17 cellular contexts compared by ENCODE assay signal in the genomic region with DNA sequence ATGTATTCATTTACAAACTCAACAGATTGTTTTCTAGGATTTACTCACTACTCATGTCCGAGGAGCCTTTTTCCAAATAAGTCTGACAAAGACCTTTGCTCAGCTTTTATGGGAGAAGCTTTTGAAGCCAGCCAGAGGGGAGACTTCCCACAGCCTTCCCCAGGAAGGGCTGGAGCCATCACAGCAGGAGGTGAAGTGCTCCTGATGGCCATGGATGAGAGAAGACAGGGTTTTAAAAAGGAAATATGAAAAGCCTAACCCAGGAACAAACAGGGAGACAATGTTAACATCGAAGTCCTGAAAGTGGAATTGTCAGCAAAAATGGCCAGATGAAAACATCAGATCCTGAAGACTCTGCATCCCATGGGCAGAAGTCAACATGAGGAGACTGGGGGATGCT. TPM values are rescaled to one million over a fixed set of nuclear protein-coding genes. Genes with fewer than 3 reads are reported as not detected.
DNase-seq lines count a peak whose midpoint lies in the region; ATAC-seq, FAIRE-seq and TF ChIP-seq lines count a peak whose summit lies in the region.
"Had no signal": no experiment of that assay in that cellular context is flagged by ENCODE, and none has a peak within 500 bp of the region (broad histone marks: within the 10 kb centered on the region; RNA-seq: fewer than 3 reads in every experiment).

No MANE protein-coding gene starts in this region.

- no peaks in the 10 kb centered on the region for H3K27me3 Mint-ChIP-seq in stimulated activated memory B cell treated with anti-CD40 and anti-IgM and Interleukin-4, amounts not matched to agents 10 μg/mL and 1 μg/mL and 100 μg/mL, for 72 hours

- CTCF ChIA-PET in GM12878 (lab: Yijun Ruan, JAX): interaction anchor here (1.0 to 3.4 kb wide), 6 partner anchors 9 to 62 kb away, joined by 3 to 13 read pairs (median 8); partner anchors contain the start of gene TAGAP

- H3K36me3 Mint-ChIP-seq in stimulated activated memory B cell treated with anti-CD40 and anti-IgM and Interleukin-4, amounts not matched to agents 10 μg/mL and 1 μg/mL and 100 μg/mL, for 72 hours: no peaks in the 10 kb centered on the region

- peaks cover 78% of the 10 kb centered on the region for H3K4me1 Mint-ChIP-seq in stimulated activated memory B cell treated with anti-CD40 and anti-IgM and Interleukin-4, amounts not matched to agents 10 μg/mL and 1 μg/mL and 100 μg/mL, for 72 hours

- no peaks in the 10 kb centered on the region for H3K9me2 ChIP-seq in Karpas-422 (replicated peaks; ENCODE audit: insufficient read depth, low read length)

- SMC1A ChIA-PET in GM12878 (lab: Charles Lee; ENCODE audit: uncharacterized antibody, unreplicated experiment): interaction anchor here (0.7 to 3.2 kb wide), 16 partner anchors 9 to 78 kb away, joined by 3 to 24 read pairs (median 4); partner anchors contain the start of gene TAGAP

- ATAC-seq in GM12878 (no peak), HG03442 (IDR thresholded peaks at IDR 0.05; ENCODE audit: unreplicated experiment) (no peak)
- no peak for ATAC-seq in stimulated activated memory B cell treated with anti-CD40 and anti-IgM and Interleukin-4, amounts not matched to agents 10 μg/mL and 1 μg/mL and 100 μg/mL, for 72 hours
- ATAC-seq: psoas muscle had no signal

- H3K27ac Mint-ChIP-seq in stimulated activated memory B cell treated with anti-CD40 and anti-IgM and Interleukin-4, amounts not matched to agents 10 μg/mL and 1 μg/mL and 100 μg/mL, for 72 hours: peak overlapping the region; percentile 70

- H4K20me1 ChIP-seq in Karpas-422 (ENCODE audit: insufficient read depth, low read depth, low read length) (no peaks in the 10 kb centered on the region), GM12878 (ENCODE audit: control insufficient read depth, insufficient read depth) (no peaks in the 10 kb centered on the region)

- intact Hi-C loops in GM12878 (cut with micrococcal nuclease; ENCODE audit: unreplicated experiment): no loop called here

- 2% methylated on average over 2 of the region's 2 CpGs for WGBS in GM12878 (ENCODE audit: insufficient coverage, insufficient replicate concordance, low lambda C conversion rate, missing lambda C conversion rate)

- no peaks in the 10 kb centered on the region for H3K79me2 ChIP-seq in Karpas-422 (ENCODE audit: low read length)
- H3K79me2 ChIP-seq in GM12878 (ENCODE audit: control insufficient read depth, insufficient read depth, low read length): no peaks in the 10 kb centered on the region

- in situ Hi-C loops in GM12878 (cut with MboI): no loop called here

- no peak for TF ChIP-seq RAD21 in GM12878 (IDR thresholded peaks at IDR 0.05; ENCODE audit: insufficient read depth, low read depth, low read length)

- TF ChIP-seq POLR2A in GM12878 (IDR thresholded peaks at IDR 0.05; ENCODE audit: low read depth, low read length): no peak

- H3K4me3 Mint-ChIP-seq in stimulated activated memory B cell treated with anti-CD40 and anti-IgM and Interleukin-4, amounts not matched to agents 10 μg/mL and 1 μg/mL and 100 μg/mL, for 72 hours: no peak overlapping the region

- peaks cover 23% of the 10 kb centered on the region for H3K4me1 ChIP-seq in Karpas-422 (ENCODE audit: low read length)
- peaks cover 10% of the 10 kb centered on the region for H3K4me1 ChIP-seq in GM12878 (ENCODE audit: control insufficient read depth, insufficient read depth, low read length)
- H3K4me1 ChIP-seq: colonic mucosa, psoas muscle had no signal

- H2AFZ ChIP-seq in Karpas-422 (ENCODE audit: low read length) (no peak overlapping the region), GM12878 (ENCODE audit: control insufficient read depth, low read depth, low read length) (no peak overlapping the region)

- TF ChIP-seq CTCF in GM12878 (IDR thresholded peaks at IDR 0.05 in 2 of 3, conservative IDR thresholded peaks at IDR 0.05 in 1 of 3; ENCODE audit: control insufficient read depth in 2 of 3, extremely low read depth in 1 of 3, insufficient read depth in 1 of 3, low read depth in 3 of 3, low read length in 3 of 3): no peak

- no peak for FAIRE-seq in GM12878 (lab: Jason Lieb, UNC)
- FAIRE-seq: HTR-8/SVneo had no signal

- H3K36me3 ChIP-seq in Karpas-422 (ENCODE audit: insufficient read depth, low read length): no peaks in the 10 kb centered on the region
- no peaks in the 10 kb centered on the region for H3K36me3 ChIP-seq in GM12878 (ENCODE audit: control insufficient read depth in 2 of 2, insufficient read depth in 2 of 2, low read length in 1 of 2)
- H3K36me3 ChIP-seq: colonic mucosa had no signal

- peak overlapping the region; percentile 53 for H3K4me2 ChIP-seq in Karpas-422 (ENCODE audit: low read depth, low read length, poor library complexity, severe bottlenecking)
- H3K4me2 ChIP-seq in GM12878 (ENCODE audit: control insufficient read depth, insufficient read depth): no peak overlapping the region

- no peak overlapping the region for H3K4me3 ChIP-seq in Karpas-422 (ENCODE audit: low read length)
- no peak overlapping the region for H3K4me3 ChIP-seq in GM12878
- H3K4me3 ChIP-seq: colonic mucosa, psoas muscle had no signal

- no peaks in the 10 kb centered on the region for H3K9me3 ChIP-seq in Karpas-422 (ENCODE audit: low read length)
- no peaks in the 10 kb centered on the region; the same call in 2 of the 3 replicates for H3K9me3 ChIP-seq in GM12878 (replicated peaks; ENCODE audit: control insufficient read depth, insufficient read depth, low read length)
- H3K9me3 ChIP-seq: colonic mucosa, psoas muscle had no signal

- RAD21 ChIA-PET in GM12878 (lab: Charles Lee; ENCODE audit: unreplicated experiment): interaction anchor here (0.6 to 3.8 kb wide), 8 partner anchors 11 to 70 kb away, joined by 3 to 26 read pairs (median 4); partner anchors contain the start of gene TAGAP

- POLR2A ChIA-PET in GM12878 (lab: Charles Lee): interaction anchor here (1.2 to 2.3 kb wide), 4 partner anchors 9 to 18 kb away, joined by 3 to 22 read pairs (median 6); partner anchors contain the start of gene TAGAP

- H3K9ac ChIP-seq in Karpas-422 (ENCODE audit: low read length) (no peak overlapping the region), GM12878 (ENCODE audit: control insufficient read depth, insufficient read depth, low read length) (no peak overlapping the region)

- no TSS peak for BruUV-seq in GM12878 (replicated peaks; lab: Mats Ljungman, UMichigan)

- peak; percentile 37 for DNase-seq in activated CD8-positive, alpha-beta memory T cell treated with anti-CD3 and anti-CD28 coated beads, Interleukin-2, amount 50 U/mL, for 48 hours
- DNase-seq in activated CD8-positive, alpha-beta memory T cell treated with anti-CD3 and anti-CD28 coated beads, Interleukin-2, amount 50 U/mL, for 4 hours: no peak
- DNase-seq in Karpas-422 (no peak), GM12878 (ENCODE audit: low read depth, low spot score) (no peak), iPS-NIHi11 (ENCODE audit: low spot score) (no peak), GOT3 (lab: John Stamatoyannopoulos, UW) (no peak)
- DNase-seq: colonic mucosa, erythroblast, glutamatergic neuron, NCI-H1105, psoas muscle, T1000 had no signal

- H3K9me3 Mint-ChIP-seq in stimulated activated memory B cell treated with anti-CD40 and anti-IgM and Interleukin-4, amounts not matched to agents 10 μg/mL and 1 μg/mL and 100 μg/mL, for 72 hours: no peaks in the 10 kb centered on the region

- TF ChIP-seq EP300 in GM12878 (IDR thresholded peaks at IDR 0.05; ENCODE audit: borderline replicate concordance in 1 of 2, control insufficient read depth in 1 of 2, low read depth in 2 of 2, low read length in 2 of 2): no peak

- H3K27me3 ChIP-seq in Karpas-422 (ENCODE audit: low read length): no peaks in the 10 kb centered on the region
- H3K27me3 ChIP-seq in GM12878 (replicated peaks in 1 of 2; ENCODE audit: control insufficient read depth in 2 of 2, insufficient read depth in 2 of 2, low read length in 1 of 2): no peaks in the 10 kb centered on the region
- H3K27me3 ChIP-seq: colonic mucosa had no signal

- H3K27ac ChIP-seq in Karpas-422 (ENCODE audit: low read length) (no peak overlapping the region), GM12878 (ENCODE audit: control insufficient read depth, insufficient read depth) (no peak overlapping the region)
- H3K27ac ChIP-seq: colonic mucosa, psoas muscle had no signal

RNA-seq across cellular contexts. Expression of gene TAGAP, which starts 11.6 kb away (rescaled TPM):
- 16.2 and 16.5 TPM in 2 replicates for total RNA-seq in Karpas-422 (2014; rRNA removed; shearing (Covaris generic); ENCODE audit: low replicate concordance)
- 12.4 and 13.6 TPM in 2 replicates for total RNA-seq in GM12878 (2013; cell fraction: nucleolus; rRNA removed)
- total RNA-seq in GM12878 (2014; rRNA removed) (27.4 and 30.8 TPM in 2 replicates), GM12878 (2014; rRNA removed; fragmentation: Illumina TruSeq; extraction: Trizol) (22.7 and 25.2 TPM in 2 replicates), GM12878 (2021) (27.2 and 28.8 TPM in 2 replicates)
- polyA plus RNA-seq in GM12878 (2011; ENCODE audit: low read depth): 1.7 TPM
- polyA plus RNA-seq in GM12878 (2011; rRNA removed) (12.8 and 15.1 TPM in 2 replicates), GM12878 (2014; fragmentation: Illumina TruSeq; extraction: Trizol) (25.5 and 36.9 TPM in 2 replicates), GM12878 (2014; fragmentation: Nextera tagmentation; extraction: Ambion mirVana) (1 to 10 TPM; 5.3 to 5.4 TPM), GM12878 (2014; rRNA removed) (20.0 and 23.1 TPM in 2 replicates), GM12878 (2016; fragmentation: Nextera tagmentation; extraction: Ambion mirVana) (10 to 100 TPM in 1 of 2 experiments, 1 to 10 TPM in 1; 9.5 to 11.2 TPM)
- 12.5 and 13.0 TPM in 2 replicates for polyA plus RNA-seq in GM12878 (2011; cell fraction: cytosol; rRNA removed)
- polyA plus RNA-seq in GM12878 (2011; cell fraction: nucleus; rRNA removed): 23.6 and 25.2 TPM in 2 replicates
- polyA plus RNA-seq in GM12878 (2012): 1.5 and 3.0 TPM in 2 replicates
- polyA minus RNA-seq in GM12878 (2011; rRNA and poly(A)+ RNA removed): 32.5 and 38.9 TPM in 2 replicates
- 11.0 and 12.5 TPM in 2 replicates for polyA minus RNA-seq in GM12878 (2011; cell fraction: cytosol; rRNA and poly(A)+ RNA removed)
- 24.4 and 26.3 TPM in 2 replicates for polyA minus RNA-seq in GM12878 (2011; cell fraction: nucleus; rRNA and poly(A)+ RNA removed)
- total RNA-seq: NCI-H460, RPMI7951 had no signal

RNA-seq across cellular contexts. Expression of gene RSPH3, which starts 56.4 kb away (rescaled TPM):
- 2.1 and 3.3 TPM in 2 replicates for total RNA-seq in Karpas-422 (2014; rRNA removed; shearing (Covaris generic); ENCODE audit: low replicate concordance)
- total RNA-seq in GM12878 (2013; cell fraction: nucleolus; rRNA removed): 5.6 and 5.9 TPM in 2 replicates
- 1.4 and 1.9 TPM in 2 replicates for total RNA-seq in GM12878 (2014; rRNA removed)
- 1.5 and 1.7 TPM in 2 replicates for total RNA-seq in GM12878 (2014; rRNA removed; fragmentation: Illumina TruSeq; extraction: Trizol)
- total RNA-seq in GM12878 (2021): 2.2 and 3.2 TPM in 2 replicates
- polyA plus RNA-seq in GM12878 (2011; ENCODE audit: low read depth): 0.62 TPM
- 1.1 TPM in 2 replicates for polyA plus RNA-seq in GM12878 (2011; rRNA removed)
- 0.49 and 0.50 TPM in 2 replicates for polyA plus RNA-seq in GM12878 (2011; cell fraction: cytosol; rRNA removed)
- 1.0 and 1.5 TPM in 2 replicates for polyA plus RNA-seq in GM12878 (2011; cell fraction: nucleus; rRNA removed)
- polyA plus RNA-seq in GM12878 (2012): 1.1 and 1.6 TPM in 2 replicates
- 1.6 and 2.3 TPM in 2 replicates for polyA plus RNA-seq in GM12878 (2014; fragmentation: Illumina TruSeq; extraction: Trizol)
- under 1 TPM; 0.40 to 0.51 TPM for polyA plus RNA-seq in GM12878 (2014; fragmentation: Nextera tagmentation; extraction: Ambion mirVana)
- 0.90 and 1.1 TPM in 2 replicates for polyA plus RNA-seq in GM12878 (2014; rRNA removed)
- polyA plus RNA-seq in GM12878 (2016; fragmentation: Nextera tagmentation; extraction: Ambion mirVana): 1 to 10 TPM; 3.0 to 3.5 TPM
- 1.2 and 2.8 TPM in 2 replicates for polyA minus RNA-seq in GM12878 (2011; rRNA and poly(A)+ RNA removed)
- polyA minus RNA-seq in GM12878 (2011; cell fraction: cytosol; rRNA and poly(A)+ RNA removed): 1.0 and 1.1 TPM in 2 replicates
- polyA minus RNA-seq in GM12878 (2011; cell fraction: nucleus; rRNA and poly(A)+ RNA removed): 0.97 and 1.2 TPM in 2 replicates
